Comparison of ENCODE assay signal across 22 cellular contexts in the genomic region with DNA sequence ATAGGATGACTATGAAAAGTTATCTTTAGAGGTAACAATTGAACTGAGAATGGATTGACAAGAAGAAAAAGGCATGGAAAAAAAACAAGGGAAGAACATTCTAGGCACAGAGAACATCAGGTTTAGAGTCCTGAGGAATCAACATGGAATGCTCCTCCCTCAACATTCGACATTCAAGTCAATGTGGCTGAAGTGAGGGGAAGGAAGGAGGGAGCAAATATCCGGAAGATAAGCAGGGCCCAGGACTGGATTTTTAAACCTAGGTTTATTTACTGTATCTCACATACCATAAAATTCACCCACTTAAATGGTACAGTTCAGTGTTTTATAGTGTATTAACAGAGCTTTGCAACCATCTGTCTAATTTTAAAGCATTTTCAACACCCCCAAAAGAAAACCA. TPM values are rescaled to one million over a fixed set of nuclear protein-coding genes. Genes with fewer than 3 reads are reported as not detected.
"Had no signal": no experiment of that assay in that cellular context is flagged by ENCODE, and none has a peak within 500 bp of the region (broad histone marks: within the 10 kb centered on the region; RNA-seq: fewer than 3 reads in every experiment).

No MANE protein-coding gene starts in this region.

- H3K27ac ChIP-seq: HL-60 had no signal

- DNase-seq: KBM-7, NCI-H1092, NCI-H1105 treated with DMSO at 0.1 percent for 48 hours, NCI-H1417 treated with DMSO at 0.1 percent for 48 hours, NCI-H146, NCI-H1694 treated with DMSO at 0.1 percent for 48 hours, NCI-H1930, NCI-H2081, NCI-H2107, NCI-H524, NCI-H69, NCI-H774, Right ventricle myocardium superior, RPMI8226, SIG-M5, T-helper 1 cell had no signal

- FAIRE-seq: RCC 7860 had no signal

- ATAC-seq: SK-N-SH treated with all-trans-retinoic acid at 6 μM for 48 hours had no signal

RNA-seq across cellular contexts. Expression of a gene that starts 9.6 kb away (rescaled TPM):
- total RNA-seq: LHCN-M2, MCF 10A, NCI-H460, Right ventricle myocardium superior had no signal

RNA-seq across cellular contexts. Expression of a gene that starts 40.2 kb away (rescaled TPM):
- total RNA-seq: LHCN-M2, MCF 10A, NCI-H460, Right ventricle myocardium superior had no signal
